ENCODE assay signal across 8 cellular contexts in the genomic region with DNA sequence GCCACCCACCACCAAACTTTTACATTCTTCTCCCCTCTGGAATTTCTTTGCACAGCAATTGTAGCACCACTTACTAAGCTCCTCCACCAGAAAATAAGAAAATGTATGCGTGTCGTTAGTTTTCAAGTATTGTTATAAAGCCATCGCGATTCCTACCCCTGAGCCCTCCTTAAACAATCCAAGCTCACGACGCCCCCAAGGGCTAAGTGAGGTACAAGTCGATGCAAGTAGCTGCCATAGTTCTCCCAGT. TPM values are rescaled to one million over a fixed set of nuclear protein-coding genes. Genes with fewer than 3 reads are reported as not detected.
DNase-seq lines count a peak whose midpoint lies in the region; ATAC-seq and TF ChIP-seq lines count a peak whose summit lies in the region.

No MANE protein-coding gene starts in this region.

- POLR2A ChIA-PET in SK-N-SH (lab: Yijun Ruan, JAX): interaction anchor here (1.2 to 2.1 kb wide), 2 partner anchors 13 to 17 kb away, joined by 3 to 7 read pairs; no protein-coding TSS in a partner anchor

- H3K9me3 ChIP-seq in cardiac muscle cell (ENCODE audit: low read depth): no peaks in the 10 kb centered on the region
- no peaks in the 10 kb centered on the region for H3K9me3 ChIP-seq in SK-N-SH
- H3K9me3 ChIP-seq in esophagus (ENCODE audit: control insufficient read depth in 2 of 2, insufficient read depth in 1 of 2, low read depth in 1 of 2, low read length in 1 of 2): no peaks in the 10 kb centered on the region
- H3K9me3 ChIP-seq in ovary: no peaks in the 10 kb centered on the region

- no peak for ATAC-seq in left ventricle myocardium superior
- no peak for ATAC-seq in GM21619 (IDR thresholded peaks at IDR 0.05; ENCODE audit: unreplicated experiment)

- WGBS in SK-N-SH (ENCODE audit: low lambda C conversion rate): 33% methylated on average over 7 of the region's 7 CpGs
- WGBS in esophagus, 2 donors: 3 to 4% methylated on average over 7 of the region's 7 CpGs
- WGBS in ovary, 3 donors: 4 to 7% (median 5%) methylated on average over 7 of the region's 7 CpGs

- CTCF ChIA-PET in SK-N-SH (lab: Yijun Ruan, JAX): interaction anchor here (0.6 to 4.2 kb wide), 10 partner anchors 11 to 75 kb away, joined by 3 to 31 read pairs (median 4); partner anchors contain the start of genes ARHGAP19 and FRAT1

- H3K36me3 ChIP-seq in cardiac muscle cell (no peaks in the 10 kb centered on the region), SK-N-SH (replicated peaks in 1 of 2; ENCODE audit: control insufficient read depth in 1 of 2, insufficient read depth in 2 of 2, low read length in 1 of 2) (no peaks in the 10 kb centered on the region), esophagus (ENCODE audit: control insufficient read depth in 2 of 2, insufficient read depth in 2 of 2, low read length in 1 of 2) (peaks cover 0 to 4% of the 10 kb centered on the region in 2 donors), ovary (no peaks in the 10 kb centered on the region)

- no peaks in the 10 kb centered on the region; the same call in 1 of the 2 replicates for H3K79me2 ChIP-seq in SK-N-SH (ENCODE audit: insufficient read depth)

- TF ChIP-seq EP300 in SK-N-SH (IDR thresholded peaks at IDR 0.05; ENCODE audit: borderline replicate concordance in 1 of 2, low read depth in 1 of 2, low read length in 1 of 2): no peak
- TF ChIP-seq EP300 in ovary (IDR thresholded peaks at IDR 0.05): no peak

- H3K9me2 ChIP-seq in SK-N-SH: no peaks in the 10 kb centered on the region

- H3K27me3 ChIP-seq in cardiac muscle cell (no peaks in the 10 kb centered on the region), SK-N-SH (ENCODE audit: insufficient read depth) (no peaks in the 10 kb centered on the region), esophagus (ENCODE audit: control insufficient read depth in 1 of 2, insufficient read depth in 2 of 2, low read length in 2 of 2) (no peaks in the 10 kb centered on the region), ovary (no peaks in the 10 kb centered on the region)

- peak overlapping the region; percentile 80 for H3K27ac ChIP-seq in cardiac muscle cell
- H3K27ac ChIP-seq in SK-N-SH (ENCODE audit: low read depth in 2 of 2, low read length in 1 of 2): no peak overlapping the region
- H3K27ac ChIP-seq in esophagus (ENCODE audit: low read depth in 2 of 2, low read length in 1 of 2): peak overlapping the region; percentile 90 to 97
- H3K27ac ChIP-seq in ovary: peak overlapping the region; percentile 72 to 97

- peaks cover 19% of the 10 kb centered on the region for H3F3A ChIP-seq in SK-N-SH (replicated peaks; ENCODE audit: insufficient read depth)

- TF ChIP-seq RAD21 in SK-N-SH (IDR thresholded peaks at IDR 0.05; ENCODE audit: low read length): peak; percentile 27; the same call in 1 of the 2 replicates

- H3K4me1 ChIP-seq in cardiac muscle cell (ENCODE audit: low read depth) (peaks cover 37% of the 10 kb centered on the region), SK-N-SH (ENCODE audit: control insufficient read depth in 1 of 2, insufficient read depth in 2 of 2, low read depth in 1 of 2, low read length in 1 of 2) (peaks cover 0 to 21% of the 10 kb centered on the region in 2 experiments; a peak in 1 of 4 replicates), esophagus (ENCODE audit: control insufficient read depth in 2 of 2, insufficient read depth in 2 of 2, low read length in 1 of 2) (peaks cover 3 to 4% of the 10 kb centered on the region in 2 donors), ovary (ENCODE audit: insufficient read depth) (peaks cover 8% of the 10 kb centered on the region)

- H3K4me3 ChIP-seq in cardiac muscle cell (peak overlapping the region; percentile 87), SK-N-SH (ENCODE audit: low read depth in 2 of 2, low read length in 1 of 2) (peak overlapping the region; percentile 77 to 83), esophagus (ENCODE audit: low read depth in 1 of 2, low read length in 2 of 2) (peak overlapping the region; percentile 82 to 86), ovary (peak overlapping the region; percentile 94)

- TF ChIP-seq POLR2A in ovary (IDR thresholded peaks at IDR 0.05): no peak

- H4K20me1 ChIP-seq in SK-N-SH (ENCODE audit: insufficient read depth): peaks cover 7% of the 10 kb centered on the region; the same call in 1 of the 2 replicates

- intact Hi-C loops in left ventricle myocardium superior (cut with micrococcal nuclease) (no loop called here), ovary (cut with DNase I) (loop anchor here in 1 of 4 donors (10.0 kb wide), 1 partner anchor 48 kb away; no protein-coding TSS in a partner anchor)

- peak overlapping the region; percentile 26; the same call in 1 of the 2 replicates for H3K9ac ChIP-seq in SK-N-SH

- DNase-seq in cardiac muscle cell (ENCODE audit: low read depth in 1 of 2, low spot score in 1 of 2) (peak; percentile 56 to 61), left ventricle myocardium superior (no peak), SK-N-SH (peak; percentile 58), ovary (peak in 2 of 5 donors; percentile 15 to 31), GM03348 (ENCODE audit: low spot score) (no peak), GF-D8 (lab: John Stamatoyannopoulos, UW) (no peak)

- TF ChIP-seq CTCF in cardiac muscle cell (IDR thresholded peaks at IDR 0.05; ENCODE audit: low read depth, low read length): no peak
- TF ChIP-seq CTCF in SK-N-SH (IDR thresholded peaks at IDR 0.05): peak; percentile 30
- no peak for TF ChIP-seq CTCF in ovary (IDR thresholded peaks at IDR 0.05)

- H2AFZ ChIP-seq in SK-N-SH (ENCODE audit: low read depth): 0 out of 2 replicates have a peak overlapping the region, but pooled peaks have one; percentile 36

- H3K4me2 ChIP-seq in SK-N-SH: peak overlapping the region; percentile 94

TF ChIP-seq in SK-N-SH, 30 proteins besides CTCF, POLR2A, EP300 and RAD21 (continues in another document):
- TF ChIP-seq MEF2A (IDR thresholded peaks at IDR 0.05; ENCODE audit: borderline replicate concordance, low read depth): no peak
- no peak for TF ChIP-seq FOSL2 (IDR thresholded peaks at IDR 0.05; ENCODE audit: borderline replicate concordance, low read depth)
- no peak for TF ChIP-seq TAF1 (IDR thresholded peaks at IDR 0.05; ENCODE audit: borderline replicate concordance, low read depth, low read length)
- no peak for TF ChIP-seq USF2 (IDR thresholded peaks at IDR 0.05; ENCODE audit: borderline replicate concordance, low read depth, low read length)
- TF ChIP-seq RXRA (IDR thresholded peaks at IDR 0.05; ENCODE audit: borderline replicate concordance, low read depth): no peak
- no peak for TF ChIP-seq NFIC (IDR thresholded peaks at IDR 0.05; ENCODE audit: borderline replicate concordance)
- no peak for TF ChIP-seq JUND (IDR thresholded peaks at IDR 0.05)
- TF ChIP-seq, protein P1, sequence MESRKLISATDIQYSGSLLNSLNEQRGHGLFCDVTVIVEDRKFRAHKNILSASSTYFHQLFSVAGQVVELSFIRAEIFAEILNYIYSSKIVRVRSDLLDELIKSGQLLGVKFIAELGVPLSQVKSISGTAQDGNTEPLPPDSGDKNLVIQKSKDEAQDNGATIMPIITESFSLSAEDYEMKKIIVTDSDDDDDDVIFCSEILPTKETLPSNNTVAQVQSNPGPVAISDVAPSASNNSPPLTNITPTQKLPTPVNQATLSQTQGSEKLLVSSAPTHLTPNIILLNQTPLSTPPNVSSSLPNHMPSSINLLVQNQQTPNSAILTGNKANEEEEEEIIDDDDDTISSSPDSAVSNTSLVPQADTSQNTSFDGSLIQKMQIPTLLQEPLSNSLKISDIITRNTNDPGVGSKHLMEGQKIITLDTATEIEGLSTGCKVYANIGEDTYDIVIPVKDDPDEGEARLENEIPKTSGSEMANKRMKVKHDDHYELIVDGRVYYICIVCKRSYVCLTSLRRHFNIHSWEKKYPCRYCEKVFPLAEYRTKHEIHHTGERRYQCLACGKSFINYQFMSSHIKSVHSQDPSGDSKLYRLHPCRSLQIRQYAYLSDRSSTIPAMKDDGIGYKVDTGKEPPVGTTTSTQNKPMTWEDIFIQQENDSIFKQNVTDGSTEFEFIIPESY (IDR thresholded peaks at IDR 0.05; ENCODE audit: borderline replicate concordance, low read depth): no peak
- no peak for TF ChIP-seq GABPA (IDR thresholded peaks at IDR 0.05; ENCODE audit: low read depth)
- TF ChIP-seq RFX5 (IDR thresholded peaks at IDR 0.05; ENCODE audit: low read length): no peak
- TF ChIP-seq MAX (IDR thresholded peaks at IDR 0.05; ENCODE audit: low read depth): no peak

RNA-seq across cellular contexts. Expression of gene FRAT2, which starts 1.3 kb away (rescaled TPM):
- total RNA-seq in cardiac muscle cell: 25.4 and 30.6 TPM in 2 replicates
- 30.1 and 41.7 TPM in 2 replicates for polyA plus RNA-seq in cardiac muscle cell
- 9.0 TPM for total RNA-seq in left ventricle myocardium superior
- polyA plus RNA-seq in SK-N-SH (2012; rRNA removed): 2.3 and 2.4 TPM in 2 replicates
- 2.5 and 2.9 TPM in 2 replicates for polyA plus RNA-seq in SK-N-SH (2012; cell fraction: cytosol; rRNA removed)
- 1.4 and 1.7 TPM in 2 replicates for polyA plus RNA-seq in SK-N-SH (2012; cell fraction: nucleus; rRNA removed)
- polyA plus RNA-seq in esophagus: 1 to 10 TPM; 7.2 to 9.6 TPM
- total RNA-seq in ovary: 10 to 100 TPM in 1 of 7 donors, 1 to 10 TPM in 6; 4.2 to 16.8 (median 6.5) TPM
- 1 to 10 TPM; 3.2 to 8.5 TPM for polyA plus RNA-seq in ovary

RNA-seq across cellular contexts. Expression of gene FRAT1, which starts 14.2 kb away (rescaled TPM):
- total RNA-seq in cardiac muscle cell (12.7 and 17.3 TPM in 2 replicates), left ventricle myocardium superior (6.8 TPM), ovary (1 to 10 TPM; 3.7 to 8.2 (median 4.5) TPM)
- polyA plus RNA-seq in cardiac muscle cell (12.3 and 22.8 TPM in 2 replicates), SK-N-SH (2012; rRNA removed) (1.3 and 1.8 TPM in 2 replicates), esophagus (1 to 10 TPM; 1.2 to 1.8 TPM), ovary (1 to 10 TPM; 1.7 to 3.0 TPM)
- polyA plus RNA-seq in SK-N-SH (2012; cell fraction: cytosol; rRNA removed): 1.4 and 1.5 TPM in 2 replicates
- 0.89 and 1.2 TPM in 2 replicates for polyA plus RNA-seq in SK-N-SH (2012; cell fraction: nucleus; rRNA removed)

RNA-seq across cellular contexts. Expression of gene ARHGAP19, which starts 40.8 kb away (rescaled TPM):
- 7.5 and 18.7 TPM in 2 replicates for total RNA-seq in cardiac muscle cell
- 5.3 and 15.8 TPM in 2 replicates for polyA plus RNA-seq in cardiac muscle cell
- total RNA-seq in left ventricle myocardium superior: 3.3 TPM
- polyA plus RNA-seq in SK-N-SH (2012; rRNA removed): 3.8 and 4.5 TPM in 2 replicates
- 5.0 and 5.1 TPM in 2 replicates for polyA plus RNA-seq in SK-N-SH (2012; cell fraction: cytosol; rRNA removed)
- polyA plus RNA-seq in SK-N-SH (2012; cell fraction: nucleus; rRNA removed): 7.0 and 8.5 TPM in 2 replicates
- polyA plus RNA-seq in esophagus: 1 to 10 TPM; 1.5 to 3.4 TPM
- 10 to 100 TPM in 6 of 7 donors, 1 to 10 TPM in 1; 7.7 to 18.1 (median 13.5) TPM for total RNA-seq in ovary
- polyA plus RNA-seq in ovary: 10 to 100 TPM in 1 of 2 donors, 1 to 10 TPM in 1; 6.7 to 14.1 TPM

Comparison
In these comparisons a context has a peak if more than half of its experiments do, and no peak if none do; other contexts are left out.
1. DNase-seq: peak in cardiac muscle cell (2 of 2) and SK-N-SH (single experiment); none in left ventricle myocardium superior (single experiment), GM03348 (single experiment) and GF-D8 (single experiment).
2. H3K27ac ChIP-seq: peak in cardiac muscle cell (single experiment), esophagus (2 of 2) and ovary (2 of 2); none in SK-N-SH (0 of 2).
3. Peak in every context shown above with its lines, with median percentiles within 50 percentile points of each other: H3K4me3 ChIP-seq.